Comparison of ENCODE assay signal across 21 cellular contexts in genomic region chr1:239619190-239619589, GRCh38.
"Had no signal": no experiment of that assay in that cellular context is flagged by ENCODE, and none has a peak within 500 bp of the region (broad histone marks: within the 10 kb centered on the region; RNA-seq: fewer than 3 reads in every experiment).

No MANE protein-coding gene starts in this region.

- H3K9me3 Mint-ChIP-seq: natural killer cell treated with Interleukin-12 subunit alpha and Interleukin-12 subunit beta and Interleukin-15 and Interleukin-18, amount 100 ng/mL, for 72 hours had no signal

- H3K4me1 Mint-ChIP-seq: stimulated activated naive B cell treated with anti-CD40 and anti-IgM and Interleukin-4, amounts not matched to agents 10 μg/mL and 1 μg/mL and 100 μg/mL, for 72 hours had no signal

- DNase-seq: islet precursor cell; left ventricle myocardium inferior; mesendoderm; midbrain; mucosa of descending colon; naive thymus-derived CD4-positive, alpha-beta T cell; ovary; right lobe of liver; stimulated activated CD4-positive, alpha-beta T cell treated with anti-CD3 and anti-CD28 coated beads, Interleukin-1b, Interleukin-23, amount 100 ng/mL, for 48 hours; stimulated activated CD4-positive, alpha-beta T cell treated with anti-CD3 and anti-CD28 coated beads, Interleukin-2, amount 100 ng/mL, for 48 hours; stimulated activated CD4-positive, alpha-beta T cell treated with anti-CD3 and anti-CD28 coated beads, Interleukin-4, amount 100 ng/mL, for 4 hours; stimulated activated CD8-positive, alpha-beta memory T cell treated with anti-CD3 and anti-CD28 coated beads, Interleukin-4, amount 100 ng/mL, for 48 hours; stimulated activated naive B cell treated with anti-CD40 and anti-IgM and Interleukin-4, amounts not matched to agents 10 μg/mL and 1 μg/mL and 100 μg/mL, for 72 hours; stimulated activated naive CD8-positive, alpha-beta T cell treated with anti-CD3 and anti-CD28 coated beads, Interleukin-15, Interleukin-2, amounts not matched to agents 100 U/mL and 50 U/mL, for 24 hours; stomach; testis; thyroid gland; transverse colon; upper lobe of left lung had no signal

- H3K27me3 Mint-ChIP-seq: naive thymus-derived CD4-positive, alpha-beta T cell; natural killer cell treated with Interleukin-12 subunit alpha and Interleukin-12 subunit beta and Interleukin-15 and Interleukin-18, amount 100 ng/mL, for 72 hours; progenitor cell of endocrine pancreas; stimulated activated naive B cell treated with anti-CD40 and anti-IgM and Interleukin-4, amounts not matched to agents 10 μg/mL and 1 μg/mL and 100 μg/mL, for 72 hours had no signal

- H3K4me3 Mint-ChIP-seq: naive thymus-derived CD4-positive, alpha-beta T cell; natural killer cell treated with Interleukin-12 subunit alpha and Interleukin-12 subunit beta and Interleukin-15 and Interleukin-18, amount 100 ng/mL, for 72 hours; stimulated activated naive B cell treated with anti-CD40 and anti-IgM and Interleukin-4, amounts not matched to agents 10 μg/mL and 1 μg/mL and 100 μg/mL, for 72 hours had no signal

- ATAC-seq: mucosa of descending colon; naive thymus-derived CD4-positive, alpha-beta T cell; natural killer cell treated with Interleukin-12 subunit alpha and Interleukin-12 subunit beta and Interleukin-15 and Interleukin-18, amount 100 ng/mL, for 72 hours; right lobe of liver; stimulated activated naive B cell treated with anti-CD40 and anti-IgM and Interleukin-4, amounts not matched to agents 10 μg/mL and 1 μg/mL and 100 μg/mL, for 72 hours; stimulated activated naive CD8-positive, alpha-beta T cell treated with anti-CD3 and anti-CD28 coated beads, Interleukin-15, Interleukin-2, amounts not matched to agents 100 U/mL and 50 U/mL, for 24 hours had no signal

- H3K27ac Mint-ChIP-seq: natural killer cell treated with Interleukin-12 subunit alpha and Interleukin-12 subunit beta and Interleukin-15 and Interleukin-18, amount 100 ng/mL, for 72 hours; progenitor cell of endocrine pancreas; stimulated activated naive B cell treated with anti-CD40 and anti-IgM and Interleukin-4, amounts not matched to agents 10 μg/mL and 1 μg/mL and 100 μg/mL, for 72 hours had no signal

- H3K36me3 Mint-ChIP-seq: natural killer cell treated with Interleukin-12 subunit alpha and Interleukin-12 subunit beta and Interleukin-15 and Interleukin-18, amount 100 ng/mL, for 72 hours; stimulated activated naive B cell treated with anti-CD40 and anti-IgM and Interleukin-4, amounts not matched to agents 10 μg/mL and 1 μg/mL and 100 μg/mL, for 72 hours had no signal
